Comparison of ENCODE assay signal across 18 cellular contexts in the genomic region with DNA sequence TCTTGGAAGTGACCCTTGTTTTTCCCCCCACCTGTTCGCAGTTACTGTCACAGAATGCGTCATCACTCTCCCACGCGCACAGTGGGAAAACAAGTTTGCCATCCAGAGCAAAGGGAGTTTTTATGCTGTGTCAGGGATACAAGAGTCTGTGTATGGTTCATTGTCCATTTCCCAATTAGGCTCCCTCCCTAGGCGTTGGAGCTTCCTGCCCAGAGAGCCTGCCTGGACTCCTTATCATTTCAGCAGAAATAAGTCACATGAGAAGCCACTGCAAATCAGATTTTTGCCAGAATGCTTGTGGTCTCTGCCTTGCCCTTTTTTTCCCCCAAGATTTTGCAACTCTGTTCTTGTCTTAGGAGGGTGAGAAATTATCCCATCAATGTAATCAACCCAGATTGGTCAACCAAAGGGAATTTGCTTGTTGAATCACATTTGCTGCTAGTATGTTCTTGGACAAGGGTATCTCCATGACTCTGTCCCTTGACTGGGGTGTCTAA.
DNase-seq lines count a peak whose midpoint lies in the region; ATAC-seq, FAIRE-seq and TF ChIP-seq lines count a peak whose summit lies in the region.
"Had no signal": no experiment of that assay in that cellular context is flagged by ENCODE, and none has a peak within 500 bp of the region (broad histone marks: within the 10 kb centered on the region; RNA-seq: fewer than 3 reads in every experiment).

No MANE protein-coding gene starts in this region.

- H3K36me3 ChIP-seq in HepG2 (replicated peaks in 1 of 2; ENCODE audit: control insufficient read depth in 1 of 2, insufficient read depth in 2 of 2, low read length in 2 of 2) (no peaks in the 10 kb centered on the region), right lobe of liver (no peaks in the 10 kb centered on the region)

- in situ Hi-C loops in HepG2 (cut with HindIII; ENCODE audit: extremely low pct_ligation_motif_present, low pct_unique_long_range_greater_than_20kb) = no loop called here

- no peak for ATAC-seq in HepG2
- ATAC-seq in right lobe of liver = no peak
- ATAC-seq: mucosa of descending colon, WTC11 had no signal

- POLR2A ChIA-PET in HepG2 (lab: Yijun Ruan, JAX) = no interaction called here

- CTCF ChIA-PET in HepG2 (lab: Yijun Ruan, JAX; ENCODE audit: low intra/inter-chr PET ratio, low total read pairs) = no interaction called here

- no peaks in the 10 kb centered on the region for H3K9me3 ChIP-seq in HepG2 (ENCODE audit: low read length)
- no peaks in the 10 kb centered on the region for H3K9me3 ChIP-seq in right lobe of liver
- H3K9me3 ChIP-seq: mucosa of descending colon had no signal

- H3K9ac ChIP-seq in HepG2 (ENCODE audit: insufficient read depth, low read depth, low read length) = no peak overlapping the region

- H3K4me3 ChIP-seq in HepG2 (replicated peaks in 1 of 3; ENCODE audit: insufficient read depth in 1 of 3, low read depth in 2 of 3, low read length in 3 of 3) (no peak overlapping the region), right lobe of liver (no peak overlapping the region), foreskin fibroblast (ENCODE audit: low read depth in 1 of 2, low read length in 2 of 2) (no peak overlapping the region)
- H3K4me3 ChIP-seq: mucosa of descending colon had no signal

- WGBS in HepG2 (ENCODE audit: low lambda C conversion rate) = 79% methylated on average over 4 of the region's 5 CpGs
- WGBS in right lobe of liver (ENCODE audit: insufficient coverage, low coverage, low lambda C conversion rate, missing lambda C conversion rate) = 72% methylated on average over 5 of the region's 5 CpGs

- no peaks in the 10 kb centered on the region for H4K20me1 ChIP-seq in HepG2 (ENCODE audit: insufficient read depth, low read length)

- no TSS peak for BruUV-seq in HepG2 (replicated peaks; lab: Mats Ljungman, UMichigan)

- TF ChIP-seq RAD21 in HepG2 (CRISPR knock-in tag; IDR thresholded peaks at IDR 0.05) = no peak

- H3K4me1 ChIP-seq in HepG2 (ENCODE audit: insufficient read depth, low read length) (no peaks in the 10 kb centered on the region), right lobe of liver (no peaks in the 10 kb centered on the region)

- H3K27me3 ChIP-seq in HepG2 (ENCODE audit: control insufficient read depth in 1 of 2, insufficient read depth in 2 of 2, low read length in 2 of 2) (no peaks in the 10 kb centered on the region), right lobe of liver (no peaks in the 10 kb centered on the region)

- no peak for DNase-seq in HepG2 (ENCODE audit: low spot score)
- DNase-seq in right lobe of liver = no peak
- peak; percentile 84 for DNase-seq in amniotic epithelial cell (ENCODE audit: low read depth)
- peak; percentile 5 to 8 for DNase-seq in foreskin fibroblast
- peak; percentile 44 for DNase-seq in stromal cell of bone marrow (ENCODE audit: low read depth)
- no peak for DNase-seq in activated CD4-positive, CD25-positive, alpha-beta regulatory T cell treated with anti-CD3 and anti-CD28 coated beads, Interleukin-2, amount 50 U/mL, for 72 hours
- DNase-seq in NOMO-1 treated with dmso at 0.1 percent for 144 hours (lab: John Stamatoyannopoulos, UW; ENCODE audit: unreplicated experiment) = no peak
- no peak for DNase-seq in NCI-H2029 (lab: John Stamatoyannopoulos, UW)
- DNase-seq: amygdala; effector memory CD4-positive, alpha-beta T cell; left cardiac atrium; mucosa of descending colon; NCI-H2029 treated with DMSO at 0.1 percent for 48 hours; NCI-H510A treated with DMSO at 0.1 percent for 48 hours; SHP77; T-helper 1 cell had no signal

- no peak overlapping the region for H3K4me2 ChIP-seq in HepG2 (ENCODE audit: low read depth, low read length)

- H2AFZ ChIP-seq in HepG2 (ENCODE audit: low read length) = no peak overlapping the region

- intact Hi-C loops in HepG2 (cut with micrococcal nuclease; ENCODE audit: unreplicated experiment) (no loop called here), right lobe of liver (cut with DNase I) (no loop called here)

- no peak overlapping the region for H3K27ac ChIP-seq in HepG2 (ENCODE audit: extremely low read length, insufficient read depth, low read length)
- no peak overlapping the region for H3K27ac ChIP-seq in right lobe of liver

- TF ChIP-seq EP300 in HepG2 (IDR thresholded peaks at IDR 0.05; ENCODE audit: low read depth in 2 of 2, low read length in 2 of 2) = no peak
- no peak for TF ChIP-seq EP300 in HepG2 (CRISPR knock-in tag; IDR thresholded peaks at IDR 0.05; ENCODE audit: borderline replicate concordance)

- FAIRE-seq in HepG2 (lab: Jason Lieb, UNC) = no peak
- FAIRE-seq: H54 had no signal

- TF ChIP-seq POLR2A in HepG2 (IDR thresholded peaks at IDR 0.05; ENCODE audit: insufficient read depth in 1 of 2, low read depth in 2 of 2, low read length in 2 of 2) (no peak), right lobe of liver (IDR thresholded peaks at IDR 0.05) (no peak)

- TF ChIP-seq CTCF in HepG2 (CRISPR knock-in tag; IDR thresholded peaks at IDR 0.05) (no peak), right lobe of liver (IDR thresholded peaks at IDR 0.05) (no peak), foreskin fibroblast (IDR thresholded peaks at IDR 0.05; ENCODE audit: low read depth, low read length) (no peak)

- H3K79me2 ChIP-seq in HepG2 (ENCODE audit: insufficient read depth, low read length) = no peaks in the 10 kb centered on the region

TF ChIP-seq in HepG2, 621 proteins besides CTCF, POLR2A, EP300 and RAD21:
- TF ChIP-seq MAFF (IDR thresholded peaks at IDR 0.05; ENCODE audit: low read depth, low read length) (peak; percentile 42; the same call in 1 of the 2 replicates), MAFK (conservative IDR thresholded peaks at IDR 0.05 in 1 of 2, IDR thresholded peaks at IDR 0.05 in 1 of 2; ENCODE audit: low read length in 2 of 2) (peak; percentile 40 to 67; a peak in 3 of 4 replicates)
- TF ChIP-seq, protein P1, sequence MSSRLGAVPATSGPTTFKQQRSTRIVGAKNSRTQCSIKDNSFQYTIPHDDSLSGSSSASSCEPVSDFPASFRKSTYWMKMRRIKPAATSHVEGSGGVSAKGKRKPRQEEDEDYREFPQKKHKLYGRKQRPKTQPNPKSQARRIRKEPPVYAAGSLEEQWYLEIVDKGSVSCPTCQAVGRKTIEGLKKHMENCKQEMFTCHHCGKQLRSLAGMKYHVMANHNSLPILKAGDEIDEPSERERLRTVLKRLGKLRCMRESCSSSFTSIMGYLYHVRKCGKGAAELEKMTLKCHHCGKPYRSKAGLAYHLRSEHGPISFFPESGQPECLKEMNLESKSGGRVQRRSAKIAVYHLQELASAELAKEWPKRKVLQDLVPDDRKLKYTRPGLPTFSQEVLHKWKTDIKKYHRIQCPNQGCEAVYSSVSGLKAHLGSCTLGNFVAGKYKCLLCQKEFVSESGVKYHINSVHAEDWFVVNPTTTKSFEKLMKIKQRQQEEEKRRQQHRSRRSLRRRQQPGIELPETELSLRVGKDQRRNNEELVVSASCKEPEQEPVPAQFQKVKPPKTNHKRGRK (CRISPR knock-in tag; IDR thresholded peaks at IDR 0.05) = no peak

Comparison
In these comparisons a context has a peak if more than half of its experiments do, and no peak if none do; other contexts are left out.
1. DNase-seq: peak in amniotic epithelial cell (single experiment), foreskin fibroblast (2 of 2) and stromal cell of bone marrow (single experiment); none in HepG2 (single experiment), right lobe of liver (0 of 3), activated CD4-positive, CD25-positive, alpha-beta regulatory T cell treated with anti-CD3 and anti-CD28 coated beads, Interleukin-2, amount 50 U/mL, for 72 hours (single experiment), NOMO-1 treated with dmso at 0.1 percent for 144 hours (single experiment) and NCI-H2029 (single experiment).